In genomic region chr20:62368629-62369507, GRCh38 we compare ENCODE assay signal across 8 cellular contexts. TPM values are rescaled to one million over a fixed set of nuclear protein-coding genes. Genes with fewer than 3 reads are reported as not detected.
A peak's percentile ranks its signal among the peaks of the same experiment; 100 is the strongest.
DNase-seq lines count a peak whose midpoint lies in the region; ATAC-seq and TF ChIP-seq lines count a peak whose summit lies in the region.

No MANE protein-coding gene starts in this region.

- no peaks in the 10 kb centered on the region for H3K9me3 ChIP-seq in lower lobe of right lung

- peaks cover 11% of the 10 kb centered on the region for H3K27me3 ChIP-seq in lower lobe of right lung (ENCODE audit: low read depth)

- no TSS peak for BruUV-seq in Calu3 (replicated peaks; lab: Mats Ljungman, UMichigan)

- H3K9me3 Mint-ChIP-seq in Calu3 (ENCODE audit: low read depth, unreplicated experiment) = no peaks in the 10 kb centered on the region

- TF ChIP-seq CTCF in Calu3 (IDR thresholded peaks at IDR 0.05; ENCODE audit: unreplicated experiment) (peak; percentile 81), lower lobe of right lung (IDR thresholded peaks at IDR 0.05) (peak; percentile 46)

- no peaks in the 10 kb centered on the region for H3K36me3 ChIP-seq in lower lobe of right lung

- peaks cover 64% of the 10 kb centered on the region for H3K36me3 Mint-ChIP-seq in Calu3 (ENCODE audit: insufficient read depth, unreplicated experiment)

- peaks cover 68% of the 10 kb centered on the region for H3K4me1 ChIP-seq in lower lobe of right lung

- H3K4me1 Mint-ChIP-seq in Calu3 (ENCODE audit: low read depth, unreplicated experiment) = peaks cover 40% of the 10 kb centered on the region

- CTCF ChIA-PET in Calu3 (lab: Charles Lee) = interaction anchor here (0.7 to 5.9 kb wide), 11 partner anchors 10 to 342 kb away, joined by 3 to 33 read pairs (median 4); partner anchors contain the start of genes ADRM1 and RPS21

- H3K27me3 Mint-ChIP-seq in Calu3 (ENCODE audit: unreplicated experiment) = no peaks in the 10 kb centered on the region

- peak; percentile 62 for DNase-seq in Calu3
- peak; percentile 89 for DNase-seq in M059J (ENCODE audit: low read depth)
- peak; percentile 46 for DNase-seq in cerebellar cortex (ENCODE audit: low spot score)
- DNase-seq in lower lobe of right lung = no peak
- no peak for DNase-seq in MV-4-11 (lab: John Stamatoyannopoulos, UW)
- no peak for DNase-seq in activated CD4-positive, CD25-positive, alpha-beta regulatory T cell treated with anti-CD3 and anti-CD28 coated beads, Interleukin-2, amount 50 U/mL, for 72 hours

- H3K4me3 Mint-ChIP-seq in Calu3 (ENCODE audit: low read depth, unreplicated experiment) = peak overlapping the region; percentile 79

- H3K4me3 ChIP-seq in lower lobe of right lung = peak overlapping the region; percentile 70

- H3K27ac Mint-ChIP-seq in Calu3 (ENCODE audit: unreplicated experiment) = no peak overlapping the region

- no peak overlapping the region for H3K27ac ChIP-seq in lower lobe of right lung

- intact Hi-C loops in Calu3 (cut with micrococcal nuclease; ENCODE audit: unreplicated experiment) (no loop called here), lower lobe of right lung (cut with DNase I) (no loop called here)

- ATAC-seq in lower lobe of right lung (peak in 1 of 2 donors; percentile 6), GM19035 (IDR thresholded peaks at IDR 0.05; ENCODE audit: unreplicated experiment) (no peak), HG02970 (IDR thresholded peaks at IDR 0.05; ENCODE audit: low FRiP score, unreplicated experiment) (no peak)

RNA-seq across cellular contexts. Expression of gene LAMA5, which starts 1.8 kb away (rescaled TPM):
- total RNA-seq in Calu3 (2022) = 740 and 763 TPM in 2 replicates
- 5.6 and 29.7 TPM in 2 replicates for total RNA-seq in M059J (2014; rRNA removed; shearing (Covaris generic))
- 282 TPM for total RNA-seq in lower lobe of right lung

RNA-seq across cellular contexts. Expression of gene RPS21, which starts 18.0 kb away (rescaled TPM):
- total RNA-seq in Calu3 (2022) (1,920 and 1,936 TPM in 2 replicates), lower lobe of right lung (1,104 TPM)
- 1,541 and 2,007 TPM in 2 replicates for total RNA-seq in M059J (2014; rRNA removed; shearing (Covaris generic))

RNA-seq across cellular contexts. Expression of gene CABLES2, which starts 38.2 kb away (rescaled TPM):
- 12.2 and 13.6 TPM in 2 replicates for total RNA-seq in Calu3 (2022)
- 10.0 and 19.9 TPM in 2 replicates for total RNA-seq in M059J (2014; rRNA removed; shearing (Covaris generic))
- total RNA-seq in lower lobe of right lung = 4.5 TPM

RNA-seq across cellular contexts. Expression of gene RBBP8NL, which starts 58.5 kb away (rescaled TPM):
- total RNA-seq in Calu3 (2022) = 6.2 and 6.4 TPM in 2 replicates
- total RNA-seq in M059J (2014; rRNA removed; shearing (Covaris generic)) = not detected in 2 replicates
- total RNA-seq in lower lobe of right lung = 2.0 TPM

Comparison
In these comparisons a context has a peak if more than half of its experiments do, and no peak if none do; other contexts are left out.
1. DNase-seq: peak in Calu3 (single experiment), M059J (single experiment) and cerebellar cortex (single experiment); none in lower lobe of right lung (single experiment), MV-4-11 (single experiment) and activated CD4-positive, CD25-positive, alpha-beta regulatory T cell treated with anti-CD3 and anti-CD28 coated beads, Interleukin-2, amount 50 U/mL, for 72 hours (single experiment).